9 cellular contexts compared by ENCODE assay signal in genomic region chr9:5866685-5867084, GRCh38. TPM values are rescaled to one million over a fixed set of nuclear protein-coding genes. Genes with fewer than 3 reads are reported as not detected.
"Had no signal": no experiment of that assay in that cellular context is flagged by ENCODE, and none has a peak within 500 bp of the region (broad histone marks: within the 10 kb centered on the region; RNA-seq: fewer than 3 reads in every experiment).

No MANE protein-coding gene starts in this region.

- H3K27ac Mint-ChIP-seq: H9, IgD-negative memory B cell had no signal

- DNase-seq: GM23248, GOT3, H9, HCEC 1CT, KG1 had no signal

- H3K4me1 Mint-ChIP-seq: IgD-negative memory B cell had no signal

- H3K9ac ChIP-seq: GM23248 had no signal

- H3K27ac ChIP-seq: GM23248 had no signal

- H3K4me3 ChIP-seq: GM23248 had no signal

- H3K4me3 Mint-ChIP-seq: H9, IgD-negative memory B cell had no signal

- H3K27me3 Mint-ChIP-seq: IgD-negative memory B cell had no signal

- FAIRE-seq: H54, HTR-8/SVneo had no signal

- H3K9me3 Mint-ChIP-seq: H9, IgD-negative memory B cell had no signal

- H2AFZ ChIP-seq: GM23248 had no signal

RNA-seq across cellular contexts. Expression of gene MLANA, which starts 24.0 kb away (rescaled TPM):
- total RNA-seq: GM23248, H9, HT-29 had no signal
- polyA plus RNA-seq: IgD-negative memory B cell had no signal
